ENCODE assay signal across 10 cellular contexts in genomic region chrX:132924426-132924825, GRCh38. TPM values are rescaled to one million over a fixed set of nuclear protein-coding genes. Genes with fewer than 3 reads are reported as not detected.
"Had no signal": no experiment of that assay in that cellular context is flagged by ENCODE, and none has a peak within 500 bp of the region (broad histone marks: within the 10 kb centered on the region; RNA-seq: fewer than 3 reads in every experiment).

No MANE protein-coding gene starts in this region.

- H3K9me3 ChIP-seq: HAP-1 had no signal

- H3K27ac Mint-ChIP-seq: HFFc6 had no signal

- H3K4me3 ChIP-seq: GM23248, HAP-1, K562 had no signal

- H3K9ac ChIP-seq: GM23248 had no signal

- H2AFZ ChIP-seq: GM23248 had no signal

- H3K36me3 ChIP-seq: HAP-1 had no signal

- ATAC-seq: HCT116, K562 had no signal

- H3K4me3 Mint-ChIP-seq: HFFc6 had no signal

- H3K27ac ChIP-seq: GM23248 had no signal

- DNase-seq: GM23248, GOT3, H7, HFFc6, IMR-90, KG1 had no signal

RNA-seq across cellular contexts. Expression of gene HS6ST2, which starts 34.0 kb away (rescaled TPM):
- total RNA-seq: GM23248, HFFc6, HT-29, IMR-90, K562 had no signal
- polyA plus RNA-seq: GM23248, IMR-90, K562 had no signal
